Comparison of ENCODE assay signal across 12 cellular contexts in genomic region chr11:96090711-96091110, GRCh38.
DNase-seq lines count a peak whose midpoint lies in the region; TF ChIP-seq lines count a peak whose summit lies in the region.
"Had no signal": no experiment of that assay in that cellular context is flagged by ENCODE, and none has a peak within 500 bp of the region (broad histone marks: within the 10 kb centered on the region; RNA-seq: fewer than 3 reads in every experiment).

No MANE protein-coding gene starts in this region.

- H3K27ac ChIP-seq in fibroblast of lung (ENCODE audit: insufficient read depth, low read length), result no peak overlapping the region
- H3K27ac ChIP-seq in osteoblast (ENCODE audit: low read depth, low read length), result peak overlapping the region; percentile 44
- H3K27ac ChIP-seq: BLaER1 had no signal

- H4K20me1 ChIP-seq in fibroblast of lung (ENCODE audit: control insufficient read depth, extremely low read depth, insufficient read depth, low read length), result no peaks in the 10 kb centered on the region
- H4K20me1 ChIP-seq in osteoblast (ENCODE audit: insufficient read depth, low read length), result peaks cover 2% of the 10 kb centered on the region
- H4K20me1 ChIP-seq: BLaER1 had no signal

- H3K79me2 ChIP-seq in fibroblast of lung (ENCODE audit: control insufficient read depth, insufficient read depth, low read length) (peaks cover 2% of the 10 kb centered on the region), osteoblast (ENCODE audit: insufficient read depth, low read length) (peaks cover 85% of the 10 kb centered on the region)

- no peaks in the 10 kb centered on the region for H3K27me3 ChIP-seq in fibroblast of lung (ENCODE audit: control insufficient read depth, insufficient read depth, low read length)
- no peaks in the 10 kb centered on the region for H3K27me3 ChIP-seq in osteoblast (ENCODE audit: insufficient read depth, low read length)
- H3K27me3 ChIP-seq: BLaER1, uterus had no signal

- peaks cover 14% of the 10 kb centered on the region for H3K4me1 ChIP-seq in fibroblast of lung (ENCODE audit: control insufficient read depth, extremely low read depth, insufficient read depth, low read length)
- H3K4me1 ChIP-seq in osteoblast (ENCODE audit: insufficient read depth, low read length), result peaks cover 33% of the 10 kb centered on the region
- H3K4me1 ChIP-seq: BLaER1, uterus had no signal

- no peaks in the 10 kb centered on the region for H3K9me3 ChIP-seq in fibroblast of lung (ENCODE audit: control insufficient read depth, insufficient read depth, low read depth, low read length)
- H3K9me3 ChIP-seq in osteoblast (ENCODE audit: low read depth, low read length), result no peaks in the 10 kb centered on the region
- H3K9me3 ChIP-seq: BLaER1, uterus had no signal

- TF ChIP-seq CTCF in AG09309 (IDR thresholded peaks at IDR 0.05; ENCODE audit: control insufficient read depth, insufficient read depth, low read depth, low read length, missing control alignments) (no peak), fibroblast of lung (conservative IDR thresholded peaks at IDR 0.05 in 1 of 2, IDR thresholded peaks at IDR 0.05 in 1 of 2; ENCODE audit: low read depth in 1 of 2, low read length in 2 of 2) (no peak), osteoblast (IDR thresholded peaks at IDR 0.05; ENCODE audit: extremely low read depth, low read depth, low read length) (no peak)

- H3K4me3 ChIP-seq in AG09309 (ENCODE audit: control insufficient read depth, low read depth, low read length), result no peak overlapping the region
- H3K4me3 ChIP-seq in fibroblast of lung (replicated peaks in 1 of 4; ENCODE audit: control extremely low read depth in 1 of 4, insufficient read depth in 1 of 4, low read depth in 3 of 4, low read length in 4 of 4), result no peak overlapping the region
- peak overlapping the region; percentile 12 for H3K4me3 ChIP-seq in osteoblast (ENCODE audit: insufficient read depth, low read length)
- H3K4me3 ChIP-seq: BLaER1, uterus had no signal

- peak overlapping the region; percentile 36 for H3K4me2 ChIP-seq in fibroblast of lung (ENCODE audit: extremely low read depth, insufficient read depth, low read length)
- peak overlapping the region; percentile 69 for H3K4me2 ChIP-seq in osteoblast (ENCODE audit: insufficient read depth, low read length)
- H3K4me2 ChIP-seq: BLaER1 had no signal

- H2AFZ ChIP-seq in fibroblast of lung (ENCODE audit: low read length) (no peak overlapping the region), osteoblast (ENCODE audit: low read length) (no peak overlapping the region)

- no peak overlapping the region for H3K9ac ChIP-seq in fibroblast of lung (ENCODE audit: insufficient read depth, low read length)
- H3K9ac ChIP-seq: BLaER1 had no signal

- DNase-seq in AG09309 (ENCODE audit: low read depth) (peak; percentile 47), NCI-H460 (ENCODE audit: extremely low read depth, low read depth) (peak; percentile 16), fibroblast of lung (ENCODE audit: low read depth in 2 of 2) (peak; percentile 82 to 84), osteoblast (ENCODE audit: insufficient read length, low spot score, missing footprints) (no peak), medulla oblongata (ENCODE audit: extremely low spot score) (no peak), COLO668 (lab: John Stamatoyannopoulos, UW; ENCODE audit: unreplicated experiment) (no peak)
- DNase-seq in activated CD8-positive, alpha-beta memory T cell treated with anti-CD3 and anti-CD28 coated beads, Interleukin-2, amount 50 U/mL, for 48 hours, result no peak
- DNase-seq in stimulated activated CD4-positive, alpha-beta T cell treated with anti-CD3 and anti-CD28 coated beads, Interleukin-12 subunit alpha, Interleukin-12 subunit beta, amount 100 ng/mL, for 4 hours, result no peak
- DNase-seq: MV-4-11, NCI-H2227 treated with DMSO at 0.1 percent for 48 hours, uterus had no signal

- H3K36me3 ChIP-seq in fibroblast of lung (ENCODE audit: control insufficient read depth, insufficient read depth, low read length) (peaks cover 3% of the 10 kb centered on the region), osteoblast (ENCODE audit: insufficient read depth, low read length) (peaks cover 7% of the 10 kb centered on the region)
- H3K36me3 ChIP-seq: BLaER1, uterus had no signal

Comparison
In these comparisons a context has a peak if more than half of its experiments do, and no peak if none do; other contexts are left out.
1. DNase-seq: peak in AG09309 (single experiment), NCI-H460 (single experiment) and fibroblast of lung (2 of 2); none in osteoblast (single experiment), activated CD8-positive, alpha-beta memory T cell treated with anti-CD3 and anti-CD28 coated beads, Interleukin-2, amount 50 U/mL, for 48 hours (single experiment), medulla oblongata (single experiment), stimulated activated CD4-positive, alpha-beta T cell treated with anti-CD3 and anti-CD28 coated beads, Interleukin-12 subunit alpha, Interleukin-12 subunit beta, amount 100 ng/mL, for 4 hours (single experiment) and COLO668 (single experiment).